14 cellular contexts compared by ENCODE assay signal in genomic region chr20:16107172-16107870, GRCh38.
A peak's percentile ranks its signal among the peaks of the same experiment; 100 is the strongest.
DNase-seq lines count a peak whose midpoint lies in the region; TF ChIP-seq lines count a peak whose summit lies in the region.
"Had no signal": no experiment of that assay in that cellular context is flagged by ENCODE, and none has a peak within 500 bp of the region (broad histone marks: within the 10 kb centered on the region; RNA-seq: fewer than 3 reads in every experiment).

No MANE protein-coding gene starts in this region.

- H2AFZ ChIP-seq in parathyroid adenoma: peak overlapping the region; percentile 39

- H3K4me3 ChIP-seq in parathyroid adenoma (ENCODE audit: low read depth, low read length): no peak overlapping the region
- H3K4me3 ChIP-seq in HAP-1: no peak overlapping the region
- H3K4me3 ChIP-seq: cardiac muscle cell, Peyer's patch had no signal

- DNase-seq in NCI-H1417 (lab: John Stamatoyannopoulos, UW): peak in 2 of 3 experiments; percentile 26 to 73
- no peak for DNase-seq in NCI-H1417 treated with DMSO at 0.1 percent for 48 hours (lab: John Stamatoyannopoulos, UW)
- DNase-seq in NCI-H524 (lab: John Stamatoyannopoulos, UW): peak; percentile 88 to 96
- peak; percentile 70 for DNase-seq in cerebellum (ENCODE audit: low spot score)
- DNase-seq in RWPE1 (ENCODE audit: low spot score): no peak
- DNase-seq in A172 (ENCODE audit: low spot score): no peak
- DNase-seq in HAP-1 (ENCODE audit: low spot score in 2 of 2): no peak
- DNase-seq: 8988T; DND-41; effector CD8-positive, alpha-beta T cell; Peyer's patch had no signal

- in situ Hi-C loops in HAP-1 (cut with MboI; ENCODE audit: low sequenced_read_pairs): no loop called here

- H3K4me2 ChIP-seq in parathyroid adenoma (ENCODE audit: low read length): no peak overlapping the region

- no peak for TF ChIP-seq CTCF in parathyroid adenoma (IDR thresholded peaks at IDR 0.05)
- no peak for TF ChIP-seq CTCF in RWPE1 (conservative IDR thresholded peaks at IDR 0.05; ENCODE audit: low read depth)

- no peak overlapping the region for H3K9ac ChIP-seq in parathyroid adenoma

- H3K27ac ChIP-seq in parathyroid adenoma (no peak overlapping the region), RWPE1 (no peak overlapping the region)
- H3K27ac ChIP-seq: cardiac muscle cell, Peyer's patch, VCaP had no signal

- CTCF ChIA-PET in RWPE1 (lab: Yijun Ruan, JAX): no interaction called here

- H3K36me3 ChIP-seq in parathyroid adenoma (ENCODE audit: control insufficient read depth, insufficient read depth, low read length) (no peaks in the 10 kb centered on the region), HAP-1 (replicated peaks) (no peaks in the 10 kb centered on the region)
- H3K36me3 ChIP-seq: cardiac muscle cell, Peyer's patch had no signal

- no peaks in the 10 kb centered on the region for H3K27me3 ChIP-seq in parathyroid adenoma (ENCODE audit: control insufficient read depth, insufficient read depth, low read length)
- H3K27me3 ChIP-seq in HAP-1 (ENCODE audit: low read depth): no peaks in the 10 kb centered on the region
- H3K27me3 ChIP-seq: Peyer's patch had no signal

- POLR2A ChIA-PET in RWPE1 (lab: Yijun Ruan, JAX; ENCODE audit: low non-redundant PET): no interaction called here

- no peaks in the 10 kb centered on the region for H3K79me2 ChIP-seq in parathyroid adenoma

- H3K9me3 ChIP-seq in parathyroid adenoma (ENCODE audit: control insufficient read depth, low read length): no peaks in the 10 kb centered on the region
- no peaks in the 10 kb centered on the region for H3K9me3 ChIP-seq in HAP-1
- H3K9me3 ChIP-seq: Peyer's patch had no signal

- H3K4me1 ChIP-seq in parathyroid adenoma: no peaks in the 10 kb centered on the region
- no peaks in the 10 kb centered on the region; the same call in 1 of the 2 replicates for H3K4me1 ChIP-seq in HAP-1
- H3K4me1 ChIP-seq: Peyer's patch had no signal

Comparison
In these comparisons a context has a peak if more than half of its experiments do, and no peak if none do; other contexts are left out.
1. DNase-seq: peak in NCI-H1417 (2 of 3), NCI-H524 (2 of 2) and cerebellum (single experiment); none in NCI-H1417 treated with DMSO at 0.1 percent for 48 hours (single experiment), RWPE1 (single experiment), A172 (single experiment) and HAP-1 (0 of 2).